Comparison of ENCODE assay signal across 8 cellular contexts in genomic region chr9:36166150-36166927, GRCh38. TPM values are rescaled to one million over a fixed set of nuclear protein-coding genes. Genes with fewer than 3 reads are reported as not detected.
A peak's percentile ranks its signal among the peaks of the same experiment; 100 is the strongest.
DNase-seq lines count a peak whose midpoint lies in the region; ATAC-seq and TF ChIP-seq lines count a peak whose summit lies in the region.

No MANE protein-coding gene starts in this region.

- no peaks in the 10 kb centered on the region for H3K27me3 ChIP-seq in Karpas-422 (ENCODE audit: low read length)
- H3K27me3 ChIP-seq in SJSA1 (replicated peaks): no peaks in the 10 kb centered on the region
- H3K27me3 ChIP-seq in suprapubic skin: no peaks in the 10 kb centered on the region

- peak overlapping the region; percentile 75; the same call in 1 of the 2 replicates for H2AFZ ChIP-seq in Karpas-422 (ENCODE audit: low read length)

- H4K20me1 ChIP-seq in Karpas-422 (ENCODE audit: insufficient read depth, low read depth, low read length): no peaks in the 10 kb centered on the region

- intact Hi-C loops in Calu3 (cut with micrococcal nuclease; ENCODE audit: unreplicated experiment): loop anchor here (1.0 kb wide), 1 partner anchor 63 kb away; no protein-coding TSS in a partner anchor

- H3K9me3 ChIP-seq in Karpas-422 (ENCODE audit: low read length) (no peaks in the 10 kb centered on the region), SJSA1 (replicated peaks) (no peaks in the 10 kb centered on the region), suprapubic skin (no peaks in the 10 kb centered on the region)

- TF ChIP-seq CTCF in Calu3 (IDR thresholded peaks at IDR 0.05; ENCODE audit: unreplicated experiment) (peak; percentile 60), glutamatergic neuron (IDR thresholded peaks at IDR 0.05; ENCODE audit: partially characterized antibody, unreplicated experiment) (peak; percentile 85), omental fat pad (IDR thresholded peaks at IDR 0.05) (peak in 2 of 3 donors; percentile 67 to 81), suprapubic skin (IDR thresholded peaks at IDR 0.05) (peak; percentile 75 to 97)

- H3K4me2 ChIP-seq in Karpas-422 (ENCODE audit: low read depth, low read length, poor library complexity, severe bottlenecking): peak overlapping the region; percentile 42

- TF ChIP-seq POLR2A in suprapubic skin (IDR thresholded peaks at IDR 0.05): no peak

- peak; percentile 71 for DNase-seq in Calu3
- peak; percentile 86 for DNase-seq in Karpas-422
- peak; percentile 67 to 80 for DNase-seq in SJSA1 (ENCODE audit: low read depth in 1 of 2, low spot score in 2 of 2)
- peak; percentile 86 for DNase-seq in activated naive CD4-positive, alpha-beta T cell treated with Interleukin-2 at 50 U/mL for 16 hours
- DNase-seq in glutamatergic neuron: peak; percentile 87
- peak; percentile 69 for DNase-seq in omental fat pad (ENCODE audit: low spot score)
- peak; percentile 89 to 90 for DNase-seq in suprapubic skin (ENCODE audit: low spot score in 2 of 2)

- H3K27ac ChIP-seq in Karpas-422 (ENCODE audit: low read length): no peak overlapping the region
- peak overlapping the region; percentile 58 for H3K27ac ChIP-seq in SJSA1
- H3K27ac ChIP-seq in suprapubic skin: peak overlapping the region; percentile 57

- H3K36me3 Mint-ChIP-seq in Calu3 (ENCODE audit: insufficient read depth, unreplicated experiment) (no peaks in the 10 kb centered on the region), glutamatergic neuron (ENCODE audit: unreplicated experiment) (no peaks in the 10 kb centered on the region)

- no peak overlapping the region for H3K9ac ChIP-seq in Karpas-422 (ENCODE audit: low read length)

- no peaks in the 10 kb centered on the region for H3K9me2 ChIP-seq in Karpas-422 (replicated peaks; ENCODE audit: insufficient read depth, low read length)

- TF ChIP-seq EP300 in suprapubic skin (IDR thresholded peaks at IDR 0.05): no peak

- no peak overlapping the region for H3K4me3 ChIP-seq in Karpas-422 (ENCODE audit: low read length)
- H3K4me3 ChIP-seq in SJSA1: peak overlapping the region; percentile 44
- H3K4me3 ChIP-seq in suprapubic skin: peak overlapping the region; percentile 48

- H3K4me3 Mint-ChIP-seq in Calu3 (ENCODE audit: low read depth, unreplicated experiment) (no peak overlapping the region), glutamatergic neuron (ENCODE audit: unreplicated experiment) (peak overlapping the region; percentile 20)

- peak; percentile 86 for ATAC-seq in GM21529 (IDR thresholded peaks at IDR 0.05; ENCODE audit: unreplicated experiment)
- ATAC-seq in omental fat pad (ENCODE audit: low FRiP score): peak; percentile 95

- H3K4me1 Mint-ChIP-seq in Calu3 (ENCODE audit: low read depth, unreplicated experiment): no peaks in the 10 kb centered on the region
- peaks cover 10% of the 10 kb centered on the region for H3K4me1 Mint-ChIP-seq in glutamatergic neuron (ENCODE audit: low read depth, unreplicated experiment)

- CTCF ChIA-PET in Calu3 (lab: Charles Lee): interaction anchor here (0.6 to 1.3 kb wide), 4 partner anchors 18 to 64 kb away, joined by 3 to 6 read pairs (median 4); partner anchors contain the start of gene CLTA

- no peaks in the 10 kb centered on the region for H3K79me2 ChIP-seq in Karpas-422 (ENCODE audit: low read length)

- H3K9me3 Mint-ChIP-seq in Calu3 (ENCODE audit: low read depth, unreplicated experiment): no peaks in the 10 kb centered on the region
- peaks cover 9% of the 10 kb centered on the region for H3K9me3 Mint-ChIP-seq in glutamatergic neuron (ENCODE audit: unreplicated experiment)

- H3K4me1 ChIP-seq in Karpas-422 (ENCODE audit: low read length): peaks cover 7% of the 10 kb centered on the region
- peaks cover 17% of the 10 kb centered on the region for H3K4me1 ChIP-seq in SJSA1 (replicated peaks)
- H3K4me1 ChIP-seq in suprapubic skin: peaks cover 34% of the 10 kb centered on the region

- no peaks in the 10 kb centered on the region for H3K36me3 ChIP-seq in Karpas-422 (ENCODE audit: insufficient read depth, low read length)
- no peaks in the 10 kb centered on the region for H3K36me3 ChIP-seq in SJSA1
- H3K36me3 ChIP-seq in suprapubic skin: no peaks in the 10 kb centered on the region

- H3K27ac Mint-ChIP-seq in Calu3 (ENCODE audit: unreplicated experiment) (no peak overlapping the region), glutamatergic neuron (ENCODE audit: unreplicated experiment) (no peak overlapping the region)

- H3K27me3 Mint-ChIP-seq in Calu3 (ENCODE audit: unreplicated experiment) (peaks cover 6% of the 10 kb centered on the region), glutamatergic neuron (ENCODE audit: unreplicated experiment) (peaks cover 9% of the 10 kb centered on the region)

- 1% methylated on average over 13 of the region's 59 CpGs for WGBS in suprapubic skin

- no TSS peak for BruUV-seq in Calu3 (replicated peaks; lab: Mats Ljungman, UMichigan)

RNA-seq across cellular contexts. Expression of gene CCIN, which starts 2.8 kb away (rescaled TPM):
- total RNA-seq in Calu3 (2022): not detected in 2 replicates
- total RNA-seq in Karpas-422 (2014; rRNA removed; shearing (Covaris generic); ENCODE audit: low replicate concordance): not detected in 2 replicates
- total RNA-seq in SJSA1 (2014; rRNA removed; shearing (Covaris generic)): 0.61 and 1.3 TPM in 2 replicates
- total RNA-seq in glutamatergic neuron (ENCODE audit: unreplicated experiment): 0.22 TPM
- 1 to 10 TPM in 1 of 4 donors, under 1 TPM in 2, not detected in 1; 0.65 to 2.5 (median 0.95) TPM for total RNA-seq in omental fat pad
- not detected for total RNA-seq in suprapubic skin

RNA-seq across cellular contexts. Expression of gene CLTA, which starts 24.4 kb away (rescaled TPM):
- total RNA-seq in Calu3 (2022) (85.5 and 87.3 TPM in 2 replicates), glutamatergic neuron (ENCODE audit: unreplicated experiment) (164 TPM), omental fat pad (100 to 1,000 TPM; 180 to 187 (median 185) TPM), suprapubic skin (100 to 1,000 TPM; 128 to 148 (median 130) TPM)
- total RNA-seq in Karpas-422 (2014; rRNA removed; shearing (Covaris generic); ENCODE audit: low replicate concordance): 147 and 172 TPM in 2 replicates
- 248 and 301 TPM in 2 replicates for total RNA-seq in SJSA1 (2014; rRNA removed; shearing (Covaris generic))

RNA-seq across cellular contexts. Expression of gene GLIPR2, which starts 29.8 kb away (rescaled TPM):
- total RNA-seq in Calu3 (2022): 0.19 and 0.24 TPM in 2 replicates
- total RNA-seq in Karpas-422 (2014; rRNA removed; shearing (Covaris generic); ENCODE audit: low replicate concordance): 0.51 and 0.75 TPM in 2 replicates
- total RNA-seq in SJSA1 (2014; rRNA removed; shearing (Covaris generic)): 29.8 and 37.3 TPM in 2 replicates
- 84.4 TPM for total RNA-seq in glutamatergic neuron (ENCODE audit: unreplicated experiment)
- 10 to 100 TPM; 13.6 to 71.1 (median 42.2) TPM for total RNA-seq in omental fat pad
- 1 to 10 TPM; 3.2 to 8.8 (median 5.6) TPM for total RNA-seq in suprapubic skin
